In genomic region chr17:64781810-64782555, GRCh38 we compare ENCODE assay signal across 10 cellular contexts.
DNase-seq lines count a peak whose midpoint lies in the region; ATAC-seq, FAIRE-seq and TF ChIP-seq lines count a peak whose summit lies in the region.
"Had no signal": no experiment of that assay in that cellular context is flagged by ENCODE, and none has a peak within 500 bp of the region (broad histone marks: within the 10 kb centered on the region; RNA-seq: fewer than 3 reads in every experiment).

No MANE protein-coding gene starts in this region.

- no peak for TF ChIP-seq POLR2A in suprapubic skin (IDR thresholded peaks at IDR 0.05)

- H3K27me3 ChIP-seq in astrocyte (ENCODE audit: insufficient read depth, low read length), result peaks cover 26% of the 10 kb centered on the region
- H3K27me3 ChIP-seq in kidney epithelial cell (ENCODE audit: control insufficient read depth, insufficient read depth, low read length), result peaks cover 30% of the 10 kb centered on the region
- H3K27me3 ChIP-seq in suprapubic skin, result no peaks in the 10 kb centered on the region

- H3K36me3 Mint-ChIP-seq in astrocyte (ENCODE audit: low read depth, unreplicated experiment), result peaks cover 15% of the 10 kb centered on the region

- H3K36me3 ChIP-seq in astrocyte (ENCODE audit: insufficient read depth, low read length) (no peaks in the 10 kb centered on the region), kidney epithelial cell (ENCODE audit: control insufficient read depth, insufficient read depth, low read length) (no peaks in the 10 kb centered on the region), suprapubic skin (peaks cover 39% of the 10 kb centered on the region)

- WGBS in suprapubic skin, result 87% methylated on average over 9 of the region's 17 CpGs

- TF ChIP-seq EP300 in suprapubic skin (IDR thresholded peaks at IDR 0.05), result no peak

- H4K20me1 ChIP-seq in astrocyte (ENCODE audit: insufficient read depth, low read length), result peaks cover 11% of the 10 kb centered on the region

- no peak overlapping the region for H3K4me3 ChIP-seq in astrocyte (ENCODE audit: insufficient read depth, low read depth, low read length)
- H3K4me3 ChIP-seq in kidney epithelial cell (ENCODE audit: low read depth, low read length), result peak overlapping the region; percentile 51
- peak overlapping the region; percentile 69 for H3K4me3 ChIP-seq in suprapubic skin

- TF ChIP-seq CTCF in astrocyte (IDR thresholded peaks at IDR 0.05; ENCODE audit: insufficient read depth, low read depth, low read length), result no peak
- no peak for TF ChIP-seq CTCF in kidney epithelial cell (IDR thresholded peaks at IDR 0.05; ENCODE audit: insufficient read depth, low read length, poor library complexity, severe bottlenecking)
- TF ChIP-seq CTCF in suprapubic skin (IDR thresholded peaks at IDR 0.05), result no peak

- H3K4me3 Mint-ChIP-seq in astrocyte (ENCODE audit: unreplicated experiment), result no peak overlapping the region

- H3K27ac ChIP-seq in astrocyte (ENCODE audit: low read depth, low read length) (no peak overlapping the region), suprapubic skin (peak overlapping the region; percentile 81)

- no peaks in the 10 kb centered on the region for H3K9me3 ChIP-seq in astrocyte (ENCODE audit: insufficient read depth, low read depth, low read length)
- no peaks in the 10 kb centered on the region for H3K9me3 ChIP-seq in suprapubic skin

- DNase-seq in activated CD8-positive, alpha-beta memory T cell treated with anti-CD3 and anti-CD28 coated beads for 24 hours, result peak; percentile 61
- no peak for DNase-seq in activated CD8-positive, alpha-beta memory T cell treated with anti-CD3 and anti-CD28 coated beads, Interleukin-2, amount 50 U/mL, for 4 hours
- DNase-seq in astrocyte (ENCODE audit: low read depth) (no peak), kidney epithelial cell (ENCODE audit: low read depth) (no peak), suprapubic skin (ENCODE audit: low spot score in 2 of 2) (peak; percentile 71 to 76)
- DNase-seq: ACHN had no signal

- FAIRE-seq in astrocyte (lab: Jason Lieb, UNC), result no peak
- FAIRE-seq: colon had no signal

- H3K79me2 ChIP-seq in astrocyte (ENCODE audit: insufficient read depth, low read length), result no peaks in the 10 kb centered on the region

- H3K27me3 Mint-ChIP-seq in astrocyte (ENCODE audit: low read depth, unreplicated experiment), result peaks cover 11% of the 10 kb centered on the region

- H3K4me1 Mint-ChIP-seq in astrocyte (ENCODE audit: low read depth, unreplicated experiment), result peaks cover 16% of the 10 kb centered on the region

- peak overlapping the region; percentile 87 for H3K4me2 ChIP-seq in astrocyte (ENCODE audit: low read length)

- H3K27ac Mint-ChIP-seq in astrocyte (ENCODE audit: unreplicated experiment), result no peak overlapping the region

- H3K9me3 Mint-ChIP-seq in astrocyte (ENCODE audit: unreplicated experiment), result no peaks in the 10 kb centered on the region

- peak overlapping the region; percentile 69 for H2AFZ ChIP-seq in astrocyte (ENCODE audit: low read depth, low read length)

- ATAC-seq in HG03108 (IDR thresholded peaks at IDR 0.05; ENCODE audit: unreplicated experiment) (no peak), GM21619 (IDR thresholded peaks at IDR 0.05; ENCODE audit: unreplicated experiment) (no peak), HG02884 (IDR thresholded peaks at IDR 0.05; ENCODE audit: unreplicated experiment) (no peak)

- peak overlapping the region; percentile 27 for H3K9ac ChIP-seq in astrocyte (ENCODE audit: low read length)

- H3K4me1 ChIP-seq in astrocyte (ENCODE audit: insufficient read depth, low read length) (peaks cover 33% of the 10 kb centered on the region), suprapubic skin (peaks cover 67% of the 10 kb centered on the region)

Comparison
In these comparisons a context has a peak if more than half of its experiments do, and no peak if none do; other contexts are left out.
1. DNase-seq: peak in activated CD8-positive, alpha-beta memory T cell treated with anti-CD3 and anti-CD28 coated beads for 24 hours (single experiment) and suprapubic skin (2 of 2); none in activated CD8-positive, alpha-beta memory T cell treated with anti-CD3 and anti-CD28 coated beads, Interleukin-2, amount 50 U/mL, for 4 hours (single experiment), astrocyte (single experiment) and kidney epithelial cell (single experiment).